ENCODE assay signal across 17 cellular contexts in genomic region chr1:203570805-203571204, GRCh38.
"Had no signal": no experiment of that assay in that cellular context is flagged by ENCODE, and none has a peak within 500 bp of the region (broad histone marks: within the 10 kb centered on the region; RNA-seq: fewer than 3 reads in every experiment).

No MANE protein-coding gene starts in this region.

- H3K4me3 ChIP-seq: heart left ventricle, lung, ovary, stomach, thoracic aorta had no signal

- H3K27ac ChIP-seq: heart left ventricle, ovary, stomach had no signal

- DNase-seq: activated naive CD4-positive, alpha-beta T cell treated with Interleukin-2 at 50 U/mL for 16 hours; activated naive CD8-positive, alpha-beta T cell treated with anti-CD3 and anti-CD28 coated beads, Interleukin-2, amount 50 U/mL, for 24 hours; aorta; heart left ventricle; immature natural killer cell; left colon; ovary; stimulated activated CD4-positive, alpha-beta T cell treated with anti-CD3 and anti-CD28 coated beads, Interleukin-1b, Interleukin-23, amount 100 ng/mL, for 48 hours; stomach; T-helper 2 cell had no signal

- H3K9me3 ChIP-seq: heart left ventricle, ovary, stomach, thoracic aorta had no signal

- H3K36me3 ChIP-seq: heart left ventricle, ovary, stomach, thoracic aorta had no signal

- FAIRE-seq: frontal cortex, TTC549, urothelium cell line had no signal

- ATAC-seq: activated CD4-positive, CD25-positive, alpha-beta regulatory T cell treated with anti-CD3 and anti-CD28 coated beads, Interleukin-2, amount 50 U/mL, for 24 hours; activated naive CD8-positive, alpha-beta T cell treated with anti-CD3 and anti-CD28 coated beads, Interleukin-2, amount 50 U/mL, for 24 hours; heart left ventricle; left colon; sciatic nerve had no signal

- H3K27me3 ChIP-seq: heart left ventricle, ovary, stomach had no signal

- H3K4me1 ChIP-seq: heart left ventricle, stomach had no signal
